In genomic region chr2:233328922-233329321, GRCh38 we compare ENCODE assay signal across 1 cellular context.
TF ChIP-seq lines count a peak whose summit lies in the region.

No MANE protein-coding gene starts in this region.

TF ChIP-seq in K562, 482 proteins besides CTCF, POLR2A, EP300 and RAD21:
- TF ChIP-seq GABPA (tag; conservative IDR thresholded peaks at IDR 0.05; ENCODE audit: low read depth) (no peak), RBM15 (IDR thresholded peaks at IDR 0.05; ENCODE audit: insufficient read depth, low read length) (no peak), PHB2 (IDR thresholded peaks at IDR 0.05; ENCODE audit: low read depth) (no peak), ZNF395 (CRISPR knock-in tag; IDR thresholded peaks at IDR 0.05) (no peak), HNRNPL (IDR thresholded peaks at IDR 0.05; ENCODE audit: low read depth, low read length) (no peak), TBP (optimal IDR thresholded peaks at IDR 0.05; ENCODE audit: low read depth, low read length) (no peak), MEF2D (tag; conservative IDR thresholded peaks at IDR 0.05; ENCODE audit: low read depth) (no peak), HSF4 (CRISPR knock-in tag; IDR thresholded peaks at IDR 0.05; ENCODE audit: borderline replicate concordance) (no peak), HCFC1 (IDR thresholded peaks at IDR 0.05; ENCODE audit: low read depth, low read length) (no peak), ZFX (CRISPR knock-in tag; IDR thresholded peaks at IDR 0.05) (no peak), CHCHD3 (CRISPR knock-in tag; IDR thresholded peaks at IDR 0.05) (no peak), TCFL5 (CRISPR knock-in tag; conservative IDR thresholded peaks at IDR 0.05) (no peak), MYNN (IDR thresholded peaks at IDR 0.05) (no peak), MYNN (CRISPR knock-in tag; IDR thresholded peaks at IDR 0.05) (no peak), SOX6 (IDR thresholded peaks at IDR 0.05) (no peak), ATF7 (IDR thresholded peaks at IDR 0.05) (no peak), ZNF668 (CRISPR knock-in tag; IDR thresholded peaks at IDR 0.05) (no peak), POLR3G (IDR thresholded peaks at IDR 0.05; ENCODE audit: extremely low read depth, insufficient read length, insufficient replicate concordance) (no peak), HMG20B (CRISPR knock-in tag; IDR thresholded peaks at IDR 0.05) (no peak), TRIM24 (IDR thresholded peaks at IDR 0.05) (no peak)
